Comparison of ENCODE assay signal across 9 cellular contexts in genomic region chr1:187928288-187928687, GRCh38.
DNase-seq lines count a peak whose midpoint lies in the region; ATAC-seq and TF ChIP-seq lines count a peak whose summit lies in the region.
"Had no signal": no experiment of that assay in that cellular context is flagged by ENCODE, and none has a peak within 500 bp of the region (broad histone marks: within the 10 kb centered on the region; RNA-seq: fewer than 3 reads in every experiment).

No MANE protein-coding gene starts in this region.

- H3K4me2 ChIP-seq in SK-N-SH = no peak overlapping the region

- no peak for TF ChIP-seq EP300 in SK-N-SH (IDR thresholded peaks at IDR 0.05; ENCODE audit: borderline replicate concordance in 1 of 2, low read depth in 1 of 2, low read length in 1 of 2)

- no peaks in the 10 kb centered on the region for H3K79me2 ChIP-seq in SK-N-SH (ENCODE audit: insufficient read depth)

- no peaks in the 10 kb centered on the region for H3K27me3 ChIP-seq in SK-N-SH (ENCODE audit: insufficient read depth)

- no peaks in the 10 kb centered on the region for H3K9me3 Mint-ChIP-seq in type B pancreatic cell
- H3K9me3 Mint-ChIP-seq in activated CD4-positive, alpha-beta T cell treated with anti-CD3 and anti-CD28 coated beads, Interleukin-2, amount 10 ng/mL, durations not matched to agents 7 days and 5 days = no peaks in the 10 kb centered on the region

- no peak overlapping the region for H3K27ac ChIP-seq in SK-N-SH (ENCODE audit: low read depth in 2 of 2, low read length in 1 of 2)

- 77% methylated on average over 4 of the region's 4 CpGs for WGBS in SK-N-SH (ENCODE audit: low lambda C conversion rate)

- no peak overlapping the region for H3K27ac Mint-ChIP-seq in type B pancreatic cell
- H3K27ac Mint-ChIP-seq in activated CD4-positive, alpha-beta T cell treated with anti-CD3 and anti-CD28 coated beads, Interleukin-2, amount 10 ng/mL, durations not matched to agents 7 days and 5 days = no peak overlapping the region
- H3K27ac Mint-ChIP-seq: CD4-positive, CD25-positive, alpha-beta regulatory T cell had no signal

- no peaks in the 10 kb centered on the region for H3F3A ChIP-seq in SK-N-SH (replicated peaks; ENCODE audit: insufficient read depth)

- TF ChIP-seq CTCF in SK-N-SH (IDR thresholded peaks at IDR 0.05) (no peak), fibroblast of villous mesenchyme (IDR thresholded peaks at IDR 0.05; ENCODE audit: insufficient read depth, low read depth, low read length) (peak; percentile 51), type B pancreatic cell (conservative IDR thresholded peaks at IDR 0.05) (peak; percentile 63)

- H3K4me3 ChIP-seq in SK-N-SH (ENCODE audit: low read depth in 2 of 2, low read length in 1 of 2) (no peak overlapping the region), fibroblast of villous mesenchyme (ENCODE audit: low read depth, low read length) (no peak overlapping the region)

- no peak overlapping the region for H3K4me3 Mint-ChIP-seq in type B pancreatic cell
- H3K4me3 Mint-ChIP-seq in activated CD4-positive, alpha-beta T cell treated with anti-CD3 and anti-CD28 coated beads, Interleukin-2, amount 10 ng/mL, durations not matched to agents 7 days and 5 days = no peak overlapping the region
- H3K4me3 Mint-ChIP-seq: CD4-positive, CD25-positive, alpha-beta regulatory T cell had no signal

- H3K9me3 ChIP-seq in SK-N-SH = no peaks in the 10 kb centered on the region

- DNase-seq in SK-N-SH (peak; percentile 6), NCI-H69 (lab: John Stamatoyannopoulos, UW) (peak; percentile 69), fibroblast of villous mesenchyme (ENCODE audit: low read depth) (peak; percentile 34), type B pancreatic cell (ENCODE audit: extremely low spot score, unreplicated experiment) (no peak)
- DNase-seq in activated CD4-positive, alpha-beta T cell treated with anti-CD3 and anti-CD28 coated beads, Interleukin-2, amount 10 ng/mL, durations not matched to agents 7 days and 5 days = no peak
- no peak for DNase-seq in activated CD4-positive, CD25-positive, alpha-beta regulatory T cell (lab: John Stamatoyannopoulos, UW)
- DNase-seq: CD4-positive, CD25-positive, alpha-beta regulatory T cell had no signal

- CTCF ChIA-PET in SK-N-SH (lab: Yijun Ruan, JAX) = interaction anchor here (1.4 kb wide), 1 partner anchor 10 kb away, joined by 4 read pairs; no protein-coding TSS in a partner anchor
- CTCF ChIA-PET in activated CD4-positive, alpha-beta T cell treated with anti-CD3 and anti-CD28 coated beads, Interleukin-2, amount 10 ng/mL, durations not matched to agents 7 days and 5 days (lab: Charles Lee) = no interaction called here

- H2AFZ ChIP-seq in SK-N-SH (ENCODE audit: low read depth) = no peak overlapping the region

- ATAC-seq in SK-N-SH treated with all-trans-retinoic acid at 6 μM for 48 hours = no peak
- ATAC-seq in GM21576 (IDR thresholded peaks at IDR 0.05; ENCODE audit: unreplicated experiment) = no peak

- POLR2A ChIA-PET in SK-N-SH (lab: Yijun Ruan, JAX) = no interaction called here
- POLR2A ChIA-PET in activated CD4-positive, alpha-beta T cell treated with anti-CD3 and anti-CD28 coated beads, Interleukin-2, amount 10 ng/mL, durations not matched to agents 7 days and 5 days (lab: Charles Lee) = no interaction called here

- H3K27me3 Mint-ChIP-seq in type B pancreatic cell = no peaks in the 10 kb centered on the region
- no peaks in the 10 kb centered on the region for H3K27me3 Mint-ChIP-seq in activated CD4-positive, alpha-beta T cell treated with anti-CD3 and anti-CD28 coated beads, Interleukin-2, amount 10 ng/mL, durations not matched to agents 7 days and 5 days
- H3K27me3 Mint-ChIP-seq: CD4-positive, CD25-positive, alpha-beta regulatory T cell had no signal

- H3K9me2 ChIP-seq in SK-N-SH = no peaks in the 10 kb centered on the region

- H3K4me1 ChIP-seq in SK-N-SH (ENCODE audit: control insufficient read depth in 1 of 2, insufficient read depth in 2 of 2, low read depth in 1 of 2, low read length in 1 of 2) = no peaks in the 10 kb centered on the region; a peak in 1 of 4 replicates

- peak; percentile 43 for TF ChIP-seq RAD21 in SK-N-SH (IDR thresholded peaks at IDR 0.05; ENCODE audit: low read length)

- H3K9ac ChIP-seq in SK-N-SH = no peak overlapping the region

- no peaks in the 10 kb centered on the region for H4K20me1 ChIP-seq in SK-N-SH (ENCODE audit: insufficient read depth)

- H3K36me3 Mint-ChIP-seq in type B pancreatic cell = no peaks in the 10 kb centered on the region
- H3K36me3 Mint-ChIP-seq in activated CD4-positive, alpha-beta T cell treated with anti-CD3 and anti-CD28 coated beads, Interleukin-2, amount 10 ng/mL, durations not matched to agents 7 days and 5 days (ENCODE audit: low read depth) = no peaks in the 10 kb centered on the region
- H3K36me3 Mint-ChIP-seq: CD4-positive, CD25-positive, alpha-beta regulatory T cell had no signal

- no peaks in the 10 kb centered on the region for H3K36me3 ChIP-seq in SK-N-SH (replicated peaks in 1 of 2; ENCODE audit: control insufficient read depth in 1 of 2, insufficient read depth in 2 of 2, low read length in 1 of 2)

- no peaks in the 10 kb centered on the region for H3K4me1 Mint-ChIP-seq in type B pancreatic cell (ENCODE audit: unreplicated experiment)
- no peaks in the 10 kb centered on the region for H3K4me1 Mint-ChIP-seq in activated CD4-positive, alpha-beta T cell treated with anti-CD3 and anti-CD28 coated beads, Interleukin-2, amount 10 ng/mL, durations not matched to agents 7 days and 5 days
- H3K4me1 Mint-ChIP-seq: CD4-positive, CD25-positive, alpha-beta regulatory T cell had no signal

TF ChIP-seq in SK-N-SH, 30 proteins besides CTCF, POLR2A, EP300 and RAD21 (continues in another document):
- TF ChIP-seq NFIC (IDR thresholded peaks at IDR 0.05; ENCODE audit: borderline replicate concordance) (no peak), FOSL2 (IDR thresholded peaks at IDR 0.05; ENCODE audit: borderline replicate concordance, low read depth) (no peak), GATA2 (CRISPR knock-in tag; IDR thresholded peaks at IDR 0.05) (no peak)
- TF ChIP-seq, protein P1, sequence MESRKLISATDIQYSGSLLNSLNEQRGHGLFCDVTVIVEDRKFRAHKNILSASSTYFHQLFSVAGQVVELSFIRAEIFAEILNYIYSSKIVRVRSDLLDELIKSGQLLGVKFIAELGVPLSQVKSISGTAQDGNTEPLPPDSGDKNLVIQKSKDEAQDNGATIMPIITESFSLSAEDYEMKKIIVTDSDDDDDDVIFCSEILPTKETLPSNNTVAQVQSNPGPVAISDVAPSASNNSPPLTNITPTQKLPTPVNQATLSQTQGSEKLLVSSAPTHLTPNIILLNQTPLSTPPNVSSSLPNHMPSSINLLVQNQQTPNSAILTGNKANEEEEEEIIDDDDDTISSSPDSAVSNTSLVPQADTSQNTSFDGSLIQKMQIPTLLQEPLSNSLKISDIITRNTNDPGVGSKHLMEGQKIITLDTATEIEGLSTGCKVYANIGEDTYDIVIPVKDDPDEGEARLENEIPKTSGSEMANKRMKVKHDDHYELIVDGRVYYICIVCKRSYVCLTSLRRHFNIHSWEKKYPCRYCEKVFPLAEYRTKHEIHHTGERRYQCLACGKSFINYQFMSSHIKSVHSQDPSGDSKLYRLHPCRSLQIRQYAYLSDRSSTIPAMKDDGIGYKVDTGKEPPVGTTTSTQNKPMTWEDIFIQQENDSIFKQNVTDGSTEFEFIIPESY (IDR thresholded peaks at IDR 0.05; ENCODE audit: borderline replicate concordance, low read depth) = no peak

TF ChIP-seq in SK-N-SH treated with all-trans-retinoic acid at 6 μM for 48 hours, 23 proteins besides CTCF, POLR2A, EP300 and RAD21 (continues in another document):
- TF ChIP-seq ZNF8 (CRISPR knock-in tag; IDR thresholded peaks at IDR 0.05) (no peak), CREB5 (CRISPR knock-in tag; IDR thresholded peaks at IDR 0.05; ENCODE audit: low read depth) (no peak), ZNF70 (CRISPR knock-in tag; IDR thresholded peaks at IDR 0.05) (no peak), PATZ1 (CRISPR knock-in tag; IDR thresholded peaks at IDR 0.05; ENCODE audit: borderline replicate concordance) (no peak), SNAI2 (CRISPR knock-in tag; IDR thresholded peaks at IDR 0.05) (no peak), CSRNP3 (CRISPR knock-in tag; IDR thresholded peaks at IDR 0.05) (no peak)

Comparison
In these comparisons a context has a peak if more than half of its experiments do, and no peak if none do; other contexts are left out.
1. DNase-seq: peak in SK-N-SH (single experiment), NCI-H69 (single experiment) and fibroblast of villous mesenchyme (single experiment); none in type B pancreatic cell (single experiment), activated CD4-positive, alpha-beta T cell treated with anti-CD3 and anti-CD28 coated beads, Interleukin-2, amount 10 ng/mL, durations not matched to agents 7 days and 5 days (single experiment) and activated CD4-positive, CD25-positive, alpha-beta regulatory T cell (0 of 4).